ENCODE assay signal across 8 cellular contexts in genomic region chr7:100476903-100477870, GRCh38. TPM values are rescaled to one million over a fixed set of nuclear protein-coding genes. Genes with fewer than 3 reads are reported as not detected.
A peak's percentile ranks its signal among the peaks of the same experiment; 100 is the strongest.
DNase-seq lines count a peak whose midpoint lies in the region; ATAC-seq, FAIRE-seq and TF ChIP-seq lines count a peak whose summit lies in the region.

No MANE protein-coding gene starts in this region.

- peaks cover 5% of the 10 kb centered on the region; the same call in 1 of the 2 replicates for H3K4me1 ChIP-seq in PC-3 (ENCODE audit: insufficient read depth, low read length)
- peaks cover 43% of the 10 kb centered on the region for H3K4me1 ChIP-seq in mucosa of descending colon (ENCODE audit: low read depth)
- H3K4me1 ChIP-seq in upper lobe of left lung = peaks cover 44 to 67% (median 54%) of the 10 kb centered on the region in 4 donors

- H3K4me3 ChIP-seq in PC-3 (ENCODE audit: low read length) = peak overlapping the region; percentile 84
- peak overlapping the region; percentile 95 for H3K4me3 ChIP-seq in bronchial epithelial cell (ENCODE audit: low read depth, low read length)
- peak overlapping the region; percentile 67 for H3K4me3 ChIP-seq in mucosa of descending colon
- peak overlapping the region; percentile 72 to 98 (median 94) for H3K4me3 ChIP-seq in upper lobe of left lung

- WGBS in upper lobe of left lung, 2 donors = 14 to 22% methylated on average over 13 to 16 of the region's 30 CpGs

- H3K9me3 ChIP-seq in PC-3 (ENCODE audit: low read length) = no peaks in the 10 kb centered on the region
- no peaks in the 10 kb centered on the region for H3K9me3 ChIP-seq in mucosa of descending colon
- H3K9me3 ChIP-seq in upper lobe of left lung = no peaks in the 10 kb centered on the region

- H3F3A ChIP-seq in PC-3 (ENCODE audit: low read length, unreplicated experiment) = no peaks in the 10 kb centered on the region

- TF ChIP-seq POLR2A in upper lobe of left lung (IDR thresholded peaks at IDR 0.05) = no peak

- TF ChIP-seq CTCF in PC-3 (conservative IDR thresholded peaks at IDR 0.05; ENCODE audit: low read depth, low read length) = peak; percentile 46; the same call in 1 of the 2 replicates
- peak; percentile 43 for TF ChIP-seq CTCF in bronchial epithelial cell (IDR thresholded peaks at IDR 0.05; ENCODE audit: insufficient read depth, low read length, severe bottlenecking)
- no peak for TF ChIP-seq CTCF in mucosa of descending colon (IDR thresholded peaks at IDR 0.05)
- peak in 3 of 6 experiments; percentile 22 to 29 (median 28) for TF ChIP-seq CTCF in upper lobe of left lung (IDR thresholded peaks at IDR 0.05)

- POLR2A ChIA-PET in PC-3 (lab: Charles Lee; ENCODE audit: unreplicated experiment) = no interaction called here

- no peak for ATAC-seq in PC-3
- peak; percentile 6 for ATAC-seq in mucosa of descending colon
- no peak for ATAC-seq in upper lobe of left lung (ENCODE audit: low FRiP score in 2 of 2)
- no peak for ATAC-seq in HG02870 (IDR thresholded peaks at IDR 0.05; ENCODE audit: unreplicated experiment)

- no TSS peak for BruUV-seq in PC-3 (replicated peaks; lab: Mats Ljungman, UMichigan)

- H3K27me3 ChIP-seq in PC-3 (ENCODE audit: low read length) = no peaks in the 10 kb centered on the region
- no peaks in the 10 kb centered on the region for H3K27me3 ChIP-seq in bronchial epithelial cell (ENCODE audit: control insufficient read depth, insufficient read depth, low read length)
- no peaks in the 10 kb centered on the region for H3K27me3 ChIP-seq in upper lobe of left lung

- H3K4me2 ChIP-seq in PC-3 (ENCODE audit: low read length) = peak overlapping the region; percentile 92

- no peak for FAIRE-seq in bronchial epithelial cell (lab: Jason Lieb, UNC)

- CTCF ChIA-PET in PC-3 (lab: Charles Lee) = no interaction called here

- no peak for TF ChIP-seq EP300 in upper lobe of left lung (IDR thresholded peaks at IDR 0.05)

- no peaks in the 10 kb centered on the region for H3K9me2 ChIP-seq in PC-3 (replicated peaks; ENCODE audit: low read length)

- H3K27ac ChIP-seq in PC-3 (ENCODE audit: low read length) (no peak overlapping the region), upper lobe of left lung (peak overlapping the region; percentile 46 to 99 (median 95))

- peak overlapping the region; percentile 84 for H3K9ac ChIP-seq in PC-3 (ENCODE audit: low read length)

- no peaks in the 10 kb centered on the region for H3K36me3 ChIP-seq in PC-3 (ENCODE audit: low read depth, low read length)
- peaks cover 3% of the 10 kb centered on the region for H3K36me3 ChIP-seq in bronchial epithelial cell (ENCODE audit: control insufficient read depth, insufficient read depth, low read length)
- H3K36me3 ChIP-seq in mucosa of descending colon (ENCODE audit: low read depth) = peaks cover 3% of the 10 kb centered on the region
- H3K36me3 ChIP-seq in upper lobe of left lung = peaks cover 5 to 20% (median 16%) of the 10 kb centered on the region in 4 donors

- H4K20me1 ChIP-seq in PC-3 (ENCODE audit: low read length) = no peaks in the 10 kb centered on the region

- intact Hi-C loops in PC-3 (cut with micrococcal nuclease) = no loop called here
- intact Hi-C loops in mucosa of descending colon (cut with DNase I, micrococcal nuclease) = loop anchor here (10.0 kb wide), 2 partner anchors 78 to 208 kb away; no protein-coding TSS in a partner anchor

- DNase-seq in D341Med (ENCODE audit: low spot score) (peak; percentile 40), PC-3 (no peak), bronchial epithelial cell (ENCODE audit: low read depth) (no peak), mucosa of descending colon (peak; percentile 55 to 78 (median 75)), upper lobe of left lung (peak; percentile 55 to 79), NCI-H510A (lab: John Stamatoyannopoulos, UW) (no peak), RPMI8226 (no peak)

- peaks cover 26% of the 10 kb centered on the region for H3K79me2 ChIP-seq in PC-3 (ENCODE audit: low read length)

- H2AFZ ChIP-seq in PC-3 (ENCODE audit: low read length) = no peak overlapping the region

RNA-seq across cellular contexts. Expression of gene TSC22D4, which starts 1.8 kb away (rescaled TPM):
- total RNA-seq in PC-3 (2014; rRNA removed) (57.1 and 66.1 TPM in 2 replicates), bronchial epithelial cell (7.6 and 12.7 TPM in 2 replicates), mucosa of descending colon (10 to 100 TPM; 45.1 to 65.2 (median 64.8) TPM), upper lobe of left lung (10 to 100 TPM; 25.7 to 91.2 (median 69.0) TPM)

RNA-seq across cellular contexts. Expression of gene NYAP1, which starts 6.5 kb away (rescaled TPM):
- 1.2 and 1.9 TPM in 2 replicates for total RNA-seq in PC-3 (2014; rRNA removed)
- total RNA-seq in bronchial epithelial cell = under 0.01 and 0.64 TPM in 2 replicates
- 1 to 10 TPM in 1 of 3 donors, under 1 TPM in 2; 0.23 to 2.8 (median 0.46) TPM for total RNA-seq in mucosa of descending colon
- total RNA-seq in upper lobe of left lung = 1 to 10 TPM in 2 of 6 donors, under 1 TPM in 3, not detected in 1; 0.15 to 1.4 (median 0.89) TPM

RNA-seq across cellular contexts. Expression of gene SPACDR, which starts 13.1 kb away (rescaled TPM):
- 0.11 and 2.5 TPM in 2 replicates for total RNA-seq in PC-3 (2014; rRNA removed)
- total RNA-seq in bronchial epithelial cell = 0.38 and 0.53 TPM in 2 replicates
- total RNA-seq in mucosa of descending colon = 1 to 10 TPM in 1 of 3 donors, under 1 TPM in 2; 0.43 to 1.0 (median 0.96) TPM
- total RNA-seq in upper lobe of left lung = 1 to 10 TPM in 2 of 6 donors, under 1 TPM in 2, not detected in 2; 0.59 to 2.1 (median 1.3) TPM

RNA-seq across cellular contexts. Expression of gene PPP1R35, which starts 40.9 kb away (rescaled TPM):
- total RNA-seq in PC-3 (2014; rRNA removed) (36.1 and 51.1 TPM in 2 replicates), bronchial epithelial cell (32.8 and 34.2 TPM in 2 replicates), mucosa of descending colon (10 to 100 TPM; 28.2 to 40.0 (median 28.9) TPM), upper lobe of left lung (10 to 100 TPM; 24.3 to 56.8 (median 30.0) TPM)

RNA-seq across cellular contexts. Expression of gene MEPCE, which starts 47.6 kb away (rescaled TPM):
- total RNA-seq in PC-3 (2014; rRNA removed) (35.1 and 36.0 TPM in 2 replicates), bronchial epithelial cell (18.7 and 20.7 TPM in 2 replicates), mucosa of descending colon (10 to 100 TPM; 29.3 to 46.8 (median 35.2) TPM), upper lobe of left lung (10 to 100 TPM; 19.3 to 45.4 (median 37.9) TPM)

Comparison
In these comparisons a context has a peak if more than half of its experiments do, and no peak if none do; other contexts are left out.
1. DNase-seq: peak in D341Med (single experiment), mucosa of descending colon (3 of 3) and upper lobe of left lung (2 of 2); none in PC-3 (single experiment), bronchial epithelial cell (single experiment), NCI-H510A (single experiment) and RPMI8226 (single experiment).
2. Peak in every context shown above with its lines, with median percentiles within 50 percentile points of each other: H3K4me3 ChIP-seq.